8 cellular contexts compared by ENCODE assay signal in the genomic region with DNA sequence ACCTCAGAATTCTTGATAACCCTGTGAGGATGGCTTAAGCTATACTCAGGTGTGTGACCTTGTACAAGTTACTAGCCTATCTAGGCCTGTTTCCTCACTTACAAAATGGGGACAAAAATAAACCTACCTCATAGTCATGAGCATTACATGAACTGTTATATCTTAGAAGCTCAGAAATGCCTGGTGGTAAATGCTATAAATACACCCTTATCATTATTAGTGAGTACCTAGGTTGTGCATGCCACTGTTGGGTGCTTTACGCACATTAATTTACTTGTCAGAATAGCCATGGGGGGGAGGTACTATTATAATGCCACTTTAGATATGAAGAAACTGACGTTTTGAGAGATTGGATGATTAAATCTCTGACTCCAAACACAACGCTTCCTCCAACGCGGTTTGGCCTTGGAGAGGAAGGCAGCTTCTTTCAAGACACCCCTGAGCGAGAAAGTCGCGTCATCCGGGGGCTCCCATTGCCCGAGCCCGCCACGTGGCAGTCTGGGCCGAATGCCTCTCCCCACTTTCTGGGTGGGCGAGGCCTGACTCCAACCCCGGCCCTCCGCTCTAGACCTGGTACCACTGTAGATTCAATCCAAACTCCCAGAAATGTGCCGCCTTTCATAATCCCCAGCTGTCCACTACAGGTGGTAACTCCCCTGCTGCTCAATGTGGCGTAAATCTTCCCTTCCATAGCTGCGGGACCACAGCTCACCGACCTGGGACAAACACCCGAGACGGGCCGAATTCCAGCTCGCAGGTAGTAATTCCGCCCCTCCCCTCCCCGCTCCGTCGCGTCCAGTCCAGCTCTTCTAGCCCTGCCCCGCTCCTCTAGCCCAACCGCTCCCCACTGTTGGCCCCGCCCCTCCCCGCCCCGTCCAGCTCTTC. TPM values are rescaled to one million over a fixed set of nuclear protein-coding genes. Genes with fewer than 3 reads are reported as not detected.
DNase-seq lines count a peak whose midpoint lies in the region; ATAC-seq and TF ChIP-seq lines count a peak whose summit lies in the region.

No MANE protein-coding gene starts in this region.

- H3K56ac ChIP-seq in H9 (ENCODE audit: insufficient read length, low read depth, low read length): no peak overlapping the region

- H4K20me1 ChIP-seq in H9 (ENCODE audit: control insufficient read depth, insufficient read depth, insufficient read length) (no peaks in the 10 kb centered on the region), Loucy (ENCODE audit: insufficient read depth, low read length, poor library complexity, severe bottlenecking) (peaks cover 24% of the 10 kb centered on the region)

- no peak overlapping the region for H3K27ac ChIP-seq in H9 (ENCODE audit: insufficient read length, low read depth, low read length)
- peak overlapping the region; percentile 54 for H3K27ac ChIP-seq in effector memory CD4-positive, alpha-beta T cell (ENCODE audit: insufficient read depth, low read length, poor library complexity, severe bottlenecking)

- H3K79me2 ChIP-seq in H9 (ENCODE audit: insufficient read depth, low read length) (peaks cover 4% of the 10 kb centered on the region; the same call in 1 of the 2 replicates), Loucy (ENCODE audit: insufficient read depth, low read length) (peaks cover 38% of the 10 kb centered on the region)

- H3K4me1 Mint-ChIP-seq in H9 (peaks cover 9 to 17% of the 10 kb centered on the region in 2 experiments), mesothelial cell of epicardium (peaks cover 12% of the 10 kb centered on the region)

- H3K4me3 Mint-ChIP-seq in H9: peak overlapping the region; percentile 84 to 91
- peak overlapping the region; percentile 94 for H3K4me3 Mint-ChIP-seq in mesothelial cell of epicardium

- no peak overlapping the region for H3T11ph ChIP-seq in H9 (ENCODE audit: low read length)

- H2AFZ ChIP-seq in H9 (ENCODE audit: low read length): peak overlapping the region; percentile 89
- H2AFZ ChIP-seq in Loucy (ENCODE audit: low read length): peak overlapping the region; percentile 96

- H3K14ac ChIP-seq in H9 (ENCODE audit: insufficient read depth, low read length): peak overlapping the region; percentile 96

- H3K4me1 ChIP-seq in H9 (ENCODE audit: insufficient read depth, low read length) (no peaks in the 10 kb centered on the region), Loucy (ENCODE audit: insufficient read depth, low read length, poor library complexity, severe bottlenecking) (peaks cover 33% of the 10 kb centered on the region)
- H3K4me1 ChIP-seq in effector memory CD4-positive, alpha-beta T cell (ENCODE audit: control insufficient read depth, insufficient read depth, low read length, poor library complexity, severe bottlenecking): no peaks in the 10 kb centered on the region

- peak overlapping the region; percentile 65 for H2BK120ac ChIP-seq in H9 (ENCODE audit: low read depth, low read length, poor library complexity, severe bottlenecking)

- H4K91ac ChIP-seq in H9 (ENCODE audit: insufficient read length, low read depth, low read length): no peak overlapping the region

- H3K4me2 ChIP-seq in H9 (ENCODE audit: insufficient read depth, insufficient read length, low read length): peak overlapping the region; percentile 86
- peak overlapping the region; percentile 78 for H3K4me2 ChIP-seq in Loucy (ENCODE audit: low read depth, low read length, poor library complexity, severe bottlenecking)

- no peaks in the 10 kb centered on the region for H3F3A ChIP-seq in Loucy (ENCODE audit: low read depth)

- H2BK12ac ChIP-seq in H9 (ENCODE audit: insufficient read length, low read depth, low read length): no peak overlapping the region

- peaks cover 4% of the 10 kb centered on the region for H3K79me1 ChIP-seq in H9 (ENCODE audit: insufficient read depth, low read depth, low read length, poor library complexity, severe bottlenecking)

- H2BK15ac ChIP-seq in H9 (ENCODE audit: low read depth, low read length): no peak overlapping the region

- H3K27me3 ChIP-seq in H9 (ENCODE audit: insufficient read depth, low read length) (no peaks in the 10 kb centered on the region), Loucy (ENCODE audit: insufficient read depth, low read length, poor library complexity, severe bottlenecking) (no peaks in the 10 kb centered on the region)
- no peaks in the 10 kb centered on the region for H3K27me3 ChIP-seq in effector memory CD4-positive, alpha-beta T cell (replicated peaks; ENCODE audit: control insufficient read depth, insufficient read depth, low read length, poor library complexity, severe bottlenecking)

- H3K4me3 ChIP-seq in GM12865 (ENCODE audit: low read depth, low read length) (peak overlapping the region; percentile 84), Loucy (ENCODE audit: low read length, poor library complexity, severe bottlenecking) (peak overlapping the region; percentile 81)
- peak overlapping the region; percentile 65 for H3K4me3 ChIP-seq in effector memory CD4-positive, alpha-beta T cell (ENCODE audit: insufficient read depth, low read depth, low read length, poor library complexity, severe bottlenecking)

- no peak overlapping the region for H2BK5ac ChIP-seq in H9 (ENCODE audit: insufficient read length, low read length)

- no peaks in the 10 kb centered on the region for H3K9me2 ChIP-seq in Loucy (replicated peaks; ENCODE audit: low read depth, low read length)

- H3K36me3 Mint-ChIP-seq in H9 (ENCODE audit: insufficient read depth in 1 of 3, low read depth in 3 of 3) (peaks cover 23 to 28% (median 27%) of the 10 kb centered on the region in 3 experiments; a peak in 6 of 7 replicates), mesothelial cell of epicardium (peaks cover 2% of the 10 kb centered on the region)

- no peak overlapping the region for H2BK20ac ChIP-seq in H9 (ENCODE audit: low read depth, low read length, poor library complexity, severe bottlenecking)

- no peak overlapping the region for H3K23ac ChIP-seq in H9 (ENCODE audit: insufficient read length, low read depth, low read length)

- peak overlapping the region; percentile 81 for H3K9ac ChIP-seq in H9 (ENCODE audit: extremely low read depth, insufficient read length, low read length)
- peak overlapping the region; percentile 75 for H3K9ac ChIP-seq in Loucy (ENCODE audit: low read depth, low read length, poor library complexity, severe bottlenecking)

- no peak overlapping the region for H2AK5ac ChIP-seq in H9 (ENCODE audit: insufficient read length, low read length)

- H3K9me3 ChIP-seq in H9 (ENCODE audit: control insufficient read depth, low read depth, low read length) (no peaks in the 10 kb centered on the region), Loucy (ENCODE audit: insufficient read depth, low read depth, low read length) (no peaks in the 10 kb centered on the region)
- H3K9me3 ChIP-seq in effector memory CD4-positive, alpha-beta T cell (ENCODE audit: control insufficient read depth, low read length): no peaks in the 10 kb centered on the region

- H3K27me3 Mint-ChIP-seq in H9 (ENCODE audit: low read depth) (peaks cover 1% of the 10 kb centered on the region; the same call in 1 of the 2 replicates), mesothelial cell of epicardium (ENCODE audit: low read depth) (no peaks in the 10 kb centered on the region)

- no CpG with 5 or more reads among the region's 34 CpGs for WGBS in H9 (ENCODE audit: extremely low coverage, insufficient read length, low lambda C conversion rate)

- TF ChIP-seq CTCF in GM12865 (IDR thresholded peaks at IDR 0.05; ENCODE audit: insufficient read depth, low read depth, low read length, missing control alignments) (no peak), H9 (conservative IDR thresholded peaks at IDR 0.05) (no peak), Loucy (conservative IDR thresholded peaks at IDR 0.05; ENCODE audit: low read length) (no peak), mesothelial cell of epicardium (IDR thresholded peaks at IDR 0.05; ENCODE audit: unreplicated experiment) (no peak)

- H4K5ac ChIP-seq in H9 (ENCODE audit: insufficient read length, low read depth, low read length): no peak overlapping the region

- H3K36me3 ChIP-seq in Loucy (ENCODE audit: insufficient read depth, low read length): peaks cover 11% of the 10 kb centered on the region; the same call in 1 of the 2 replicates
- H3K36me3 ChIP-seq in effector memory CD4-positive, alpha-beta T cell (ENCODE audit: control insufficient read depth, insufficient read depth, low read length): no peaks in the 10 kb centered on the region

- peak; percentile 70 for DNase-seq in GM12865 (ENCODE audit: low read depth)
- no peak for DNase-seq in H9
- DNase-seq in effector memory CD4-positive, alpha-beta T cell: peak in 2 of 3 donors; percentile 11 to 32
- DNase-seq in mesothelial cell of epicardium (ENCODE audit: low spot score in 2 of 2, unreplicated experiment in 2 of 2): peak in 1 of 2 experiments; percentile 39
- DNase-seq in stimulated activated CD8-positive, alpha-beta memory T cell treated with anti-CD3 and anti-CD28 coated beads, Interleukin-4, amount 100 ng/mL, for 4 hours (ENCODE audit: low read depth in 2 of 2, low spot score in 1 of 2): peak; percentile 40 to 42
- no peak for DNase-seq in cerebellar nuclear complex (lab: John Stamatoyannopoulos, UW)

- peak overlapping the region; percentile 88 for H3K18ac ChIP-seq in H9 (ENCODE audit: insufficient read length, low read depth, low read length)

- H4K8ac ChIP-seq in H9 (replicated peaks; ENCODE audit: insufficient read length, low read depth, low read length): peak overlapping the region; percentile 36

- peak; percentile 62 to 63 for ATAC-seq in activated CD4-positive, CD25-positive, alpha-beta regulatory T cell treated with anti-CD3 and anti-CD28 coated beads, Interleukin-2, amount 50 U/mL, for 24 hours

- peaks cover 6% of the 10 kb centered on the region for H3K23me2 ChIP-seq in H9 (ENCODE audit: insufficient read length, low read depth, low read length, poor library complexity, severe bottlenecking)

- no peak overlapping the region for H3K4ac ChIP-seq in H9 (ENCODE audit: low read depth, low read length)

- peak overlapping the region; percentile 95 to 99 (median 96) for H3K27ac Mint-ChIP-seq in H9
- peak overlapping the region; percentile 98 for H3K27ac Mint-ChIP-seq in mesothelial cell of epicardium

- H3K9me3 Mint-ChIP-seq in H9 (peaks cover 5% of the 10 kb centered on the region in 2 experiments), mesothelial cell of epicardium (peaks cover 4% of the 10 kb centered on the region)

RNA-seq across cellular contexts. Expression of gene RAD54L, which starts 0.8 kb away (rescaled TPM):
- 43.4 and 46.8 TPM in 2 replicates for total RNA-seq in H9 (2021)
- 11.2 to 12.2 TPM (median 11.7 TPM) in 3 replicates for total RNA-seq in mesothelial cell of epicardium

RNA-seq across cellular contexts. Expression of gene LURAP1, which starts 43.7 kb away (rescaled TPM):
- total RNA-seq in H9 (2021): 3.0 TPM in 2 replicates
- total RNA-seq in mesothelial cell of epicardium: 2.1 to 2.8 TPM (median 2.6 TPM) in 3 replicates

RNA-seq across cellular contexts. Expression of gene POMGNT1, which starts 48.6 kb away (rescaled TPM):
- total RNA-seq in H9 (2021) (60.0 and 62.6 TPM in 2 replicates), mesothelial cell of epicardium (87.1 to 95.6 TPM (median 91.6 TPM) in 3 replicates)

RNA-seq across cellular contexts. Expression of gene LRRC41, which starts 56.6 kb away (rescaled TPM):
- total RNA-seq in H9 (2021) (59.4 and 62.6 TPM in 2 replicates), mesothelial cell of epicardium (116 to 122 TPM (median 120 TPM) in 3 replicates)

RNA-seq across cellular contexts. Expression of gene UQCRH, which starts 56.7 kb away (rescaled TPM):
- total RNA-seq in H9 (2021) (502 and 508 TPM in 2 replicates), mesothelial cell of epicardium (205 to 211 TPM (median 209 TPM) in 3 replicates)

Comparison
In these comparisons a context has a peak if more than half of its experiments do, and no peak if none do; other contexts are left out.
1. DNase-seq: peak in GM12865 (single experiment), effector memory CD4-positive, alpha-beta T cell (2 of 3) and stimulated activated CD8-positive, alpha-beta memory T cell treated with anti-CD3 and anti-CD28 coated beads, Interleukin-4, amount 100 ng/mL, for 4 hours (2 of 2); none in H9 (single experiment) and cerebellar nuclear complex (0 of 2).
2. Peak in every context shown above with its lines, with median percentiles within 50 percentile points of each other: H3K4me3 ChIP-seq.